ENCODE assay signal across 1 cellular context in genomic region chr1:153661111-153661708, GRCh38.
A peak's percentile ranks its signal among the peaks of the same experiment; 100 is the strongest.
TF ChIP-seq lines count a peak whose summit lies in the region.

No MANE protein-coding gene starts in this region.

TF ChIP-seq in HEK293, 187 proteins besides CTCF, POLR2A, EP300 and RAD21 (continued from another document):
- TF ChIP-seq PATZ1 (tag by site-specific recombination; IDR thresholded peaks at IDR 0.05), result peak; percentile 23; the same call in 1 of the 2 replicates
- TF ChIP-seq GLI2 (tag by site-specific recombination; IDR thresholded peaks at IDR 0.05; ENCODE audit: borderline replicate concordance, low read depth), result no peak
- TF ChIP-seq ZNF76 (tag by site-specific recombination; IDR thresholded peaks at IDR 0.05; ENCODE audit: borderline replicate concordance, low read depth), result no peak
- TF ChIP-seq ZBTB20 (tag by site-specific recombination; IDR thresholded peaks at IDR 0.05), result peak; percentile 46; the same call in 1 of the 2 replicates
- peak; percentile 88 for TF ChIP-seq GLIS1 (tag by site-specific recombination; IDR thresholded peaks at IDR 0.05)
- TF ChIP-seq ZNF558 (tag by site-specific recombination; IDR thresholded peaks at IDR 0.05), result no peak
